ENCODE assay signal across 12 cellular contexts in genomic region chr12:69490920-69491643, GRCh38.
"Had no signal": no experiment of that assay in that cellular context is flagged by ENCODE, and none has a peak within 500 bp of the region (broad histone marks: within the 10 kb centered on the region; RNA-seq: fewer than 3 reads in every experiment).

No MANE protein-coding gene starts in this region.

- H3K4me3 ChIP-seq: gastroesophageal sphincter, neural progenitor cell, pancreas, uterus had no signal

- H3K9me3 ChIP-seq: pancreas, uterus had no signal

- DNase-seq: activated effector memory CD4-positive, alpha-beta T cell treated with Interleukin-2 at 50 U/mL for 16 hours; activated T-cell treated with anti-CD3 and anti-CD28 coated beads, Interleukin-2, amount 50 U/mL, for 1 hour; cortex of kidney; effector memory CD4-positive, alpha-beta T cell; kidney; pancreas; stimulated activated CD4-positive, alpha-beta T cell treated with anti-CD3 and anti-CD28 coated beads, Interleukin-4, amount 100 ng/mL, for 4 hours; uterus had no signal

- H3K9me3 Mint-ChIP-seq: central memory CD8-positive, alpha-beta T cell had no signal

- H3K27ac Mint-ChIP-seq: activated naive CD4-positive, alpha-beta T cell treated with anti-CD3 and anti-CD28 coated beads, Interleukin-2, amount 50 U/mL, for 24 hours; neural progenitor cell had no signal

- H3K4me3 Mint-ChIP-seq: activated naive CD4-positive, alpha-beta T cell treated with anti-CD3 and anti-CD28 coated beads, Interleukin-2, amount 50 U/mL, for 24 hours; central memory CD8-positive, alpha-beta T cell; neural progenitor cell had no signal

- H3K36me3 ChIP-seq: pancreas, uterus had no signal

- H3K27me3 ChIP-seq: gastroesophageal sphincter, neural progenitor cell, pancreas, uterus had no signal

- H3K27me3 Mint-ChIP-seq: activated naive CD4-positive, alpha-beta T cell treated with anti-CD3 and anti-CD28 coated beads, Interleukin-2, amount 50 U/mL, for 24 hours; central memory CD8-positive, alpha-beta T cell had no signal

- H3K4me1 Mint-ChIP-seq: neural progenitor cell had no signal

- H3K4me1 ChIP-seq: neural progenitor cell, pancreas had no signal
